8 cellular contexts compared by ENCODE assay signal in genomic region chr6:48068326-48069191, GRCh38. TPM values are rescaled to one million over a fixed set of nuclear protein-coding genes. Genes with fewer than 3 reads are reported as not detected.
DNase-seq lines count a peak whose midpoint lies in the region; FAIRE-seq and TF ChIP-seq lines count a peak whose summit lies in the region.

No MANE protein-coding gene starts in this region.

- no peaks in the 10 kb centered on the region for H3K9me3 ChIP-seq in NT2/D1 (ENCODE audit: insufficient read depth, low read length)

- no peaks in the 10 kb centered on the region for H3K36me3 Mint-ChIP-seq in glutamatergic neuron (ENCODE audit: unreplicated experiment)

- no peak overlapping the region for H3K27ac Mint-ChIP-seq in glutamatergic neuron (ENCODE audit: unreplicated experiment)

- peak overlapping the region; percentile 79 for H3K4me3 Mint-ChIP-seq in glutamatergic neuron (ENCODE audit: unreplicated experiment)

- H3K27me3 ChIP-seq in GM06990 (replicated peaks; ENCODE audit: control insufficient read depth, insufficient read depth, low read length), result peaks cover 1% of the 10 kb centered on the region; the same call in 1 of the 2 replicates
- peaks cover 26% of the 10 kb centered on the region for H3K27me3 ChIP-seq in NT2/D1 (ENCODE audit: insufficient read depth, insufficient read length)

- no peaks in the 10 kb centered on the region for H3K36me3 ChIP-seq in GM06990 (ENCODE audit: control insufficient read depth, insufficient read depth, low read length)
- no peaks in the 10 kb centered on the region for H3K36me3 ChIP-seq in NT2/D1 (ENCODE audit: insufficient read depth, insufficient read length, low read length)

- FAIRE-seq in GM12891 (lab: Jason Lieb, UNC), result no peak

- H3K27me3 Mint-ChIP-seq in glutamatergic neuron (ENCODE audit: unreplicated experiment), result peaks cover 5% of the 10 kb centered on the region

- H3K4me1 Mint-ChIP-seq in glutamatergic neuron (ENCODE audit: low read depth, unreplicated experiment), result peaks cover 6% of the 10 kb centered on the region

- H3K4me3 ChIP-seq in GM06990 (replicated peaks; ENCODE audit: low read depth, low read length) (no peak overlapping the region), NT2/D1 (ENCODE audit: insufficient read length, low read depth) (peak overlapping the region; percentile 32)

- peak; percentile 8 for DNase-seq in GM06990 (ENCODE audit: extremely low read depth, insufficient read length)
- peak; percentile 9 for DNase-seq in NT2/D1 (ENCODE audit: low read depth, low spot score)
- DNase-seq in glutamatergic neuron, result peak; percentile 48
- peak; percentile 81 for DNase-seq in retina
- DNase-seq in SIG-M5 (lab: John Stamatoyannopoulos, UW), result no peak
- DNase-seq in GM12891 (ENCODE audit: insufficient read length, low spot score), result no peak
- DNase-seq in stimulated activated CD4-positive, alpha-beta T cell treated with anti-CD3 and anti-CD28 coated beads, Interleukin-2, amount 100 ng/mL, for 48 hours, result no peak
- no peak for DNase-seq in Ammon's horn (ENCODE audit: low spot score)

- no peaks in the 10 kb centered on the region for H3K9me3 Mint-ChIP-seq in glutamatergic neuron (ENCODE audit: unreplicated experiment)

- H3K4me1 ChIP-seq in NT2/D1 (ENCODE audit: insufficient read depth, insufficient read length), result no peaks in the 10 kb centered on the region

- TF ChIP-seq POLR2A in GM12891 (IDR thresholded peaks at IDR 0.05; ENCODE audit: low read depth, low read length), result no peak

- no peak overlapping the region for H3K9ac ChIP-seq in NT2/D1 (ENCODE audit: insufficient read length, low read depth)

- TF ChIP-seq CTCF in GM06990 (IDR thresholded peaks at IDR 0.05; ENCODE audit: insufficient read depth, low read length, poor library complexity, severe bottlenecking) (no peak), glutamatergic neuron (IDR thresholded peaks at IDR 0.05; ENCODE audit: partially characterized antibody, unreplicated experiment) (no peak)

TF ChIP-seq in GM12891, 5 proteins besides CTCF, POLR2A, EP300 and RAD21:
- no peak for TF ChIP-seq POU2F2 (IDR thresholded peaks at IDR 0.05; ENCODE audit: low read depth, low read length)
- TF ChIP-seq POLR2AphosphoS5 (IDR thresholded peaks at IDR 0.05; ENCODE audit: low read depth, low read length), result no peak
- TF ChIP-seq PAX5 (IDR thresholded peaks at IDR 0.05; ENCODE audit: insufficient read depth, low read length, severe bottlenecking), result no peak
- no peak for TF ChIP-seq SPI1 (IDR thresholded peaks at IDR 0.05; ENCODE audit: low read depth, low read length)
- no peak for TF ChIP-seq TAF1 (IDR thresholded peaks at IDR 0.05; ENCODE audit: low read depth, low read length)

RNA-seq across cellular contexts. Expression of gene PTCHD4, which starts 42.4 kb away (rescaled TPM):
- total RNA-seq in glutamatergic neuron (ENCODE audit: unreplicated experiment), result 3.6 TPM
- polyA plus RNA-seq in GM12891 (2012; ENCODE audit: low read depth, missing spikeins), result 0.09 TPM

Comparison
In these comparisons a context has a peak if more than half of its experiments do, and no peak if none do; other contexts are left out.
1. DNase-seq: peak in GM06990 (single experiment), NT2/D1 (single experiment), glutamatergic neuron (single experiment) and retina (single experiment); none in SIG-M5 (single experiment), GM12891 (single experiment), stimulated activated CD4-positive, alpha-beta T cell treated with anti-CD3 and anti-CD28 coated beads, Interleukin-2, amount 100 ng/mL, for 48 hours (0 of 2) and Ammon's horn (single experiment).